11 cellular contexts compared by ENCODE assay signal in the genomic region with DNA sequence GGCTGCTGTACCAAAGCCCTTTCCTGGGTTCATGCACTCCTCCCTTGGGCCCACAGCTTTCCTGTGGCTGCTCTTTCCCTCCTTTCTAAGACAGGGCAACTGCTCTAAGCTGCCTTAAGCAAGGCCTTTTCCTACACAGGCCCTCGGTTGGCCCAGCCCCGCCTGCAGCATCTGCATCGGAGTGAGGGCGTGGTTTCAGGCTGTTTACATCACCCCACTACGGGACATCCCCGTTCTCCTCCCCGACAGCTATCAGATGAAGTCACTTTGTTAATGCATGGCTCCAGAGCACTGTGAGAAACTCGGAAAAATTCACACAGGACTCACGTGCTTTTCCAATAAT. TPM values are rescaled to one million over a fixed set of nuclear protein-coding genes. Genes with fewer than 3 reads are reported as not detected.
DNase-seq lines count a peak whose midpoint lies in the region; ATAC-seq and TF ChIP-seq lines count a peak whose summit lies in the region.
"Had no signal": no experiment of that assay in that cellular context is flagged by ENCODE, and none has a peak within 500 bp of the region (broad histone marks: within the 10 kb centered on the region; RNA-seq: fewer than 3 reads in every experiment).

No MANE protein-coding gene starts in this region.

- H4K20me1 ChIP-seq in KMS-11 (ENCODE audit: insufficient read depth): no peaks in the 10 kb centered on the region; the same call in 1 of the 2 replicates

- BruUV-seq in Caco-2 (replicated peaks; lab: Mats Ljungman, UMichigan): no TSS peak

- peak overlapping the region; percentile 99 for H3K4me2 ChIP-seq in KMS-11

- intact Hi-C loops in Caco-2 (cut with micrococcal nuclease; ENCODE audit: unreplicated experiment): no loop called here

- POLR2A ChIA-PET in Caco-2 (lab: Charles Lee): no interaction called here

- CTCF ChIA-PET in Caco-2 (lab: Charles Lee): no interaction called here
- CTCF ChIA-PET in activated naive CD4-positive, alpha-beta T cell treated with anti-CD3 and anti-CD28 coated beads, Interleukin-2, amount 10 ng/mL, durations not matched to agents 7 days and 5 days (lab: Charles Lee): no interaction called here

- no peak overlapping the region for H3K4me3 Mint-ChIP-seq in Caco-2 (ENCODE audit: unreplicated experiment)
- H3K4me3 Mint-ChIP-seq in activated naive CD4-positive, alpha-beta T cell treated with anti-CD3 and anti-CD28 coated beads, Interleukin-2, amount 10 ng/mL, durations not matched to agents 7 days and 5 days: no peak overlapping the region

- H3K4me1 ChIP-seq in Caco-2 (peaks cover 13% of the 10 kb centered on the region), KMS-11 (ENCODE audit: low read depth, poor library complexity, severe bottlenecking) (peaks cover 38% of the 10 kb centered on the region)

- no peaks in the 10 kb centered on the region for H3K4me1 Mint-ChIP-seq in Caco-2 (ENCODE audit: low read depth, unreplicated experiment)
- H3K4me1 Mint-ChIP-seq in activated naive CD4-positive, alpha-beta T cell treated with anti-CD3 and anti-CD28 coated beads, Interleukin-2, amount 10 ng/mL, durations not matched to agents 7 days and 5 days: peaks cover 36% of the 10 kb centered on the region

- H3K36me3 ChIP-seq in Caco-2 (ENCODE audit: control insufficient read depth, insufficient read depth, low read length): no peaks in the 10 kb centered on the region; the same call in 1 of the 2 replicates
- peaks cover 9% of the 10 kb centered on the region; the same call in 1 of the 2 replicates for H3K36me3 ChIP-seq in KMS-11 (ENCODE audit: insufficient read depth)

- H3K9me3 Mint-ChIP-seq in Caco-2 (ENCODE audit: unreplicated experiment): no peaks in the 10 kb centered on the region
- no peaks in the 10 kb centered on the region for H3K9me3 Mint-ChIP-seq in activated naive CD4-positive, alpha-beta T cell treated with anti-CD3 and anti-CD28 coated beads, Interleukin-2, amount 10 ng/mL, durations not matched to agents 7 days and 5 days

- peak overlapping the region; percentile 62 for H3K27ac ChIP-seq in KMS-11
- H3K27ac ChIP-seq: esophagus squamous epithelium had no signal

- no peak overlapping the region for H2AFZ ChIP-seq in KMS-11 (ENCODE audit: low read depth)

- TF ChIP-seq CTCF in Caco-2 (IDR thresholded peaks at IDR 0.05; ENCODE audit: insufficient read depth in 1 of 2, low read depth in 1 of 2, low read length in 1 of 2, severe bottlenecking in 1 of 2, unreplicated experiment in 1 of 2) (no peak), KMS-11 (conservative IDR thresholded peaks at IDR 0.05; ENCODE audit: low read depth, low read length) (no peak)

- ATAC-seq in HG02678 (IDR thresholded peaks at IDR 0.05; ENCODE audit: unreplicated experiment): no peak

- H3K27me3 Mint-ChIP-seq in Caco-2 (ENCODE audit: insufficient read depth, unreplicated experiment): no peaks in the 10 kb centered on the region
- no peaks in the 10 kb centered on the region for H3K27me3 Mint-ChIP-seq in activated naive CD4-positive, alpha-beta T cell treated with anti-CD3 and anti-CD28 coated beads, Interleukin-2, amount 10 ng/mL, durations not matched to agents 7 days and 5 days

- no peak overlapping the region for H3K4me3 ChIP-seq in Caco-2 (ENCODE audit: low read depth, low read length)
- H3K4me3 ChIP-seq in KMS-11 (IDR thresholded peaks at IDR 0.05; ENCODE audit: insufficient read depth, low read depth, low read length): no peak overlapping the region
- H3K4me3 ChIP-seq: esophagus squamous epithelium had no signal

- H3K36me3 Mint-ChIP-seq in Caco-2 (ENCODE audit: insufficient read depth, unreplicated experiment): peaks cover 82% of the 10 kb centered on the region
- peaks cover 38% of the 10 kb centered on the region for H3K36me3 Mint-ChIP-seq in activated naive CD4-positive, alpha-beta T cell treated with anti-CD3 and anti-CD28 coated beads, Interleukin-2, amount 10 ng/mL, durations not matched to agents 7 days and 5 days

- peaks cover 47% of the 10 kb centered on the region for H3K79me2 ChIP-seq in KMS-11 (ENCODE audit: insufficient read depth, low read depth)

- DNase-seq in Caco-2: no peak
- DNase-seq in activated naive CD4-positive, alpha-beta T cell treated with anti-CD3 and anti-CD28 coated beads, Interleukin-2, amount 10 ng/mL, durations not matched to agents 7 days and 5 days: no peak
- peak; percentile 25 for DNase-seq in midbrain (lab: John Stamatoyannopoulos, UW)
- no peak for DNase-seq in COR-L47 (lab: John Stamatoyannopoulos, UW)
- no peak for DNase-seq in DMS 273 (lab: John Stamatoyannopoulos, UW; ENCODE audit: unreplicated experiment)
- DNase-seq: esophagus squamous epithelium; islet precursor cell; NCI-H526; stimulated activated CD4-positive, alpha-beta T cell treated with anti-CD3 and anti-CD28 coated beads, Interleukin-15, amount 100 ng/mL, for 24 hours had no signal

- peak overlapping the region; percentile 24 for H3K27ac Mint-ChIP-seq in Caco-2 (ENCODE audit: unreplicated experiment)
- peak overlapping the region; percentile 50 for H3K27ac Mint-ChIP-seq in activated naive CD4-positive, alpha-beta T cell treated with anti-CD3 and anti-CD28 coated beads, Interleukin-2, amount 10 ng/mL, durations not matched to agents 7 days and 5 days

- H3K9ac ChIP-seq in KMS-11: no peak overlapping the region

- H3K27me3 ChIP-seq in Caco-2 (replicated peaks; ENCODE audit: control insufficient read depth, insufficient read depth, low read length) (no peaks in the 10 kb centered on the region), KMS-11 (ENCODE audit: insufficient read depth, low read depth) (no peaks in the 10 kb centered on the region)
- H3K27me3 ChIP-seq: esophagus squamous epithelium had no signal

- H3K9me3 ChIP-seq in Caco-2: no peaks in the 10 kb centered on the region
- H3K9me3 ChIP-seq: esophagus squamous epithelium had no signal

RNA-seq across cellular contexts. Expression of gene DPH7, which starts 3.4 kb away (rescaled TPM):
- total RNA-seq in Caco-2 (2022): 51.9 and 58.4 TPM in 2 replicates

RNA-seq across cellular contexts. Expression of gene ZMYND19, which starts 15.0 kb away (rescaled TPM):
- total RNA-seq in Caco-2 (2022): 66.3 and 66.9 TPM in 2 replicates

RNA-seq across cellular contexts. Expression of gene MRPL41, which starts 23.7 kb away (rescaled TPM):
- 44.2 and 48.6 TPM in 2 replicates for total RNA-seq in Caco-2 (2022)

RNA-seq across cellular contexts. Expression of gene PNPLA7, which starts 25.2 kb away (rescaled TPM):
- total RNA-seq in Caco-2 (2022): 1.8 TPM in 2 replicates

RNA-seq across cellular contexts. Expression of gene ARRDC1, which starts 30.1 kb away (rescaled TPM):
- 61.1 and 66.6 TPM in 2 replicates for total RNA-seq in Caco-2 (2022)
